ENCODE assay signal across 31 cellular contexts in genomic region chr12:110992909-110993308, GRCh38. TPM values are rescaled to one million over a fixed set of nuclear protein-coding genes. Genes with fewer than 3 reads are reported as not detected.
A peak's percentile ranks its signal among the peaks of the same experiment; 100 is the strongest.
DNase-seq lines count a peak whose midpoint lies in the region; ATAC-seq, FAIRE-seq and TF ChIP-seq lines count a peak whose summit lies in the region.
"Had no signal": no experiment of that assay in that cellular context is flagged by ENCODE, and none has a peak within 500 bp of the region (broad histone marks: within the 10 kb centered on the region; RNA-seq: fewer than 3 reads in every experiment).

No MANE protein-coding gene starts in this region.

- no peak for TF ChIP-seq EP300 in SK-N-SH (IDR thresholded peaks at IDR 0.05; ENCODE audit: borderline replicate concordance in 1 of 2, low read depth in 1 of 2, low read length in 1 of 2)

- no peak overlapping the region for H3K9ac ChIP-seq in SK-N-SH
- H3K9ac ChIP-seq: KMS-11 had no signal

- H3F3A ChIP-seq in SK-N-SH (replicated peaks; ENCODE audit: insufficient read depth) = no peaks in the 10 kb centered on the region

- H3K9me3 ChIP-seq in SK-N-SH = no peaks in the 10 kb centered on the region
- H3K9me3 ChIP-seq: SJCRH30 had no signal

- no peak overlapping the region for H3K4me3 ChIP-seq in SK-N-SH (ENCODE audit: low read depth in 2 of 2, low read length in 1 of 2)
- H3K4me3 ChIP-seq: PC-9, SJCRH30 had no signal

- no peaks in the 10 kb centered on the region for H3K27me3 ChIP-seq in SK-N-SH (ENCODE audit: insufficient read depth)
- H3K27me3 ChIP-seq: SJCRH30 had no signal

- no peak overlapping the region for H3K4me3 Mint-ChIP-seq in glutamatergic neuron (ENCODE audit: unreplicated experiment)
- H3K4me3 Mint-ChIP-seq: CD4-positive, alpha-beta memory T cell had no signal

- no peaks in the 10 kb centered on the region for H3K79me2 ChIP-seq in SK-N-SH (ENCODE audit: insufficient read depth)

- 1% methylated on average over 4 of the region's 4 CpGs for WGBS in SK-N-SH (ENCODE audit: low lambda C conversion rate)

- H2AFZ ChIP-seq in SK-N-SH (ENCODE audit: low read depth) = no peak overlapping the region
- H2AFZ ChIP-seq: PC-9 had no signal

- no peak for ATAC-seq in SK-N-SH treated with all-trans-retinoic acid at 6 μM for 48 hours
- no peak for ATAC-seq in HG02759 (IDR thresholded peaks at IDR 0.05; ENCODE audit: unreplicated experiment)
- ATAC-seq: Right ventricle myocardium inferior had no signal

- no peak overlapping the region for H3K27ac ChIP-seq in SK-N-SH (ENCODE audit: low read depth in 2 of 2, low read length in 1 of 2)
- H3K27ac ChIP-seq: 22Rv1, KMS-11, PC-9, SJCRH30 had no signal

- H3K27ac Mint-ChIP-seq in glutamatergic neuron (ENCODE audit: unreplicated experiment) = no peak overlapping the region
- H3K27ac Mint-ChIP-seq: CD4-positive, alpha-beta memory T cell had no signal

- no peaks in the 10 kb centered on the region for H3K4me1 Mint-ChIP-seq in glutamatergic neuron (ENCODE audit: low read depth, unreplicated experiment)
- H3K4me1 Mint-ChIP-seq: CD4-positive, alpha-beta memory T cell had no signal

- H3K36me3 Mint-ChIP-seq in glutamatergic neuron (ENCODE audit: unreplicated experiment) = peaks cover 8% of the 10 kb centered on the region

- H3K4me1 ChIP-seq in SK-N-SH (ENCODE audit: control insufficient read depth in 1 of 2, insufficient read depth in 2 of 2, low read depth in 1 of 2, low read length in 1 of 2) = peaks cover 0 to 6% of the 10 kb centered on the region in 2 experiments; a peak in 1 of 4 replicates
- H3K4me1 ChIP-seq: SJCRH30 had no signal

- CTCF ChIA-PET in SK-N-SH (lab: Yijun Ruan, JAX) = interaction anchor here (0.6 to 1.9 kb wide), 2 partner anchors 10 to 15 kb away, joined by 3 to 5 read pairs; no protein-coding TSS in a partner anchor

- no peaks in the 10 kb centered on the region for H4K20me1 ChIP-seq in SK-N-SH (ENCODE audit: insufficient read depth)

- POLR2A ChIA-PET in SK-N-SH (lab: Yijun Ruan, JAX) = no interaction called here

- H3K9me2 ChIP-seq in SK-N-SH = no peaks in the 10 kb centered on the region

- no peak for TF ChIP-seq CTCF in SK-N-SH (IDR thresholded peaks at IDR 0.05)
- no peak for TF ChIP-seq CTCF in D721Med (IDR thresholded peaks at IDR 0.05; ENCODE audit: insufficient read depth, missing control alignments)
- TF ChIP-seq CTCF in glutamatergic neuron (IDR thresholded peaks at IDR 0.05; ENCODE audit: partially characterized antibody, unreplicated experiment) = no peak

- peak; percentile 11 for FAIRE-seq in D721Med (lab: Jason Lieb, UNC)
- FAIRE-seq: GM12892 had no signal

- H3K36me3 ChIP-seq in SK-N-SH (replicated peaks in 1 of 2; ENCODE audit: control insufficient read depth in 1 of 2, insufficient read depth in 2 of 2, low read length in 1 of 2) = no peaks in the 10 kb centered on the region
- H3K36me3 ChIP-seq: SJCRH30 had no signal

- peak; percentile 49 for DNase-seq in SK-N-SH
- no peak for DNase-seq in D721Med (ENCODE audit: insufficient read length, low spot score)
- DNase-seq in NCI-H526 treated with DMSO at 0.1 percent for 48 hours (lab: John Stamatoyannopoulos, UW) = peak; percentile 96
- peak; percentile 78 for DNase-seq in islet precursor cell
- DNase-seq in stimulated activated CD4-positive, alpha-beta T cell treated with anti-CD3 and anti-CD28 coated beads, Interleukin-2, amount 100 ng/mL, for 24 hours = no peak
- no peak for DNase-seq in glutamatergic neuron
- DNase-seq: Calu3; CD4-positive, alpha-beta memory T cell; DMS153; DND-41; GOT3; HCEC 1CT; NCI-H1092; NCI-H1417 treated with DMSO at 0.1 percent for 48 hours; NCI-H1694 treated with DMSO at 0.1 percent for 48 hours; NCI-H2081 treated with DMSO at 0.1 percent for 48 hours; NCI-H345; NCI-H510A treated with DMSO at 0.1 percent for 48 hours; NCI-H774; PC-9; T-helper 1 cell had no signal

- no peak for TF ChIP-seq RAD21 in SK-N-SH (IDR thresholded peaks at IDR 0.05; ENCODE audit: low read length)

- H3K27me3 Mint-ChIP-seq in glutamatergic neuron (ENCODE audit: unreplicated experiment) = no peaks in the 10 kb centered on the region

- no peak overlapping the region for H3K4me2 ChIP-seq in SK-N-SH
- H3K4me2 ChIP-seq: KMS-11, PC-9 had no signal

- peaks cover 7% of the 10 kb centered on the region for H3K9me3 Mint-ChIP-seq in glutamatergic neuron (ENCODE audit: unreplicated experiment)

TF ChIP-seq in SK-N-SH, 30 proteins besides CTCF, POLR2A, EP300 and RAD21:
- no peak for TF ChIP-seq IRF3 (IDR thresholded peaks at IDR 0.05; ENCODE audit: low read depth, low read length)
- TF ChIP-seq USF1 (IDR thresholded peaks at IDR 0.05; ENCODE audit: borderline replicate concordance, low read depth) = no peak
- TF ChIP-seq EZH2phosphoT487 (IDR thresholded peaks at IDR 0.05; ENCODE audit: borderline replicate concordance, low read depth) = no peak
- TF ChIP-seq GATA2 (CRISPR knock-in tag; IDR thresholded peaks at IDR 0.05) = peak; percentile 51; the same call in 1 of the 2 replicates
- no peak for TF ChIP-seq SMC3 (IDR thresholded peaks at IDR 0.05; ENCODE audit: low read depth, low read length)
- TF ChIP-seq POLR2AphosphoS5 (IDR thresholded peaks at IDR 0.05; ENCODE audit: low read depth, low read length) = no peak
- TF ChIP-seq MEF2A (IDR thresholded peaks at IDR 0.05; ENCODE audit: borderline replicate concordance, low read depth) = no peak
- no peak for TF ChIP-seq NFIC (IDR thresholded peaks at IDR 0.05; ENCODE audit: borderline replicate concordance)
- TF ChIP-seq USF2 (IDR thresholded peaks at IDR 0.05; ENCODE audit: borderline replicate concordance, low read depth, low read length) = no peak

TF ChIP-seq in SK-N-SH treated with all-trans-retinoic acid at 6 μM for 48 hours, 23 proteins besides CTCF, POLR2A, EP300 and RAD21:
- TF ChIP-seq CSRNP3 (CRISPR knock-in tag; IDR thresholded peaks at IDR 0.05) = no peak
- no peak for TF ChIP-seq TOX (CRISPR knock-in tag; IDR thresholded peaks at IDR 0.05; ENCODE audit: borderline replicate concordance)
- TF ChIP-seq SNAI2 (CRISPR knock-in tag; IDR thresholded peaks at IDR 0.05) = no peak
- TF ChIP-seq GLIS3 (CRISPR knock-in tag; IDR thresholded peaks at IDR 0.05) = no peak

RNA-seq across cellular contexts. Expression of gene CUX2, which starts 41.1 kb away (rescaled TPM):
- 0.07 and 0.08 TPM in 2 replicates for polyA plus RNA-seq in SK-N-SH (2012; rRNA removed)
- polyA plus RNA-seq in SK-N-SH (2012; cell fraction: cytosol; rRNA removed) = 0.14 and 0.37 TPM in 2 replicates
- 0.08 and 0.18 TPM in 2 replicates for polyA plus RNA-seq in SK-N-SH (2012; cell fraction: nucleus; rRNA removed)
- total RNA-seq in glutamatergic neuron (ENCODE audit: unreplicated experiment) = 15.2 TPM
- total RNA-seq: Calu3; CD4-positive, alpha-beta memory T cell; HT-29; PC-9; Right ventricle myocardium inferior; RPMI7951; SJCRH30 had no signal
- polyA plus RNA-seq: BJ; CD4-positive, alpha-beta memory T cell had no signal

Comparison
In these comparisons a context has a peak if more than half of its experiments do, and no peak if none do; other contexts are left out.
1. DNase-seq: peak in SK-N-SH (single experiment), NCI-H526 treated with DMSO at 0.1 percent for 48 hours (single experiment) and islet precursor cell (single experiment); none in D721Med (single experiment), stimulated activated CD4-positive, alpha-beta T cell treated with anti-CD3 and anti-CD28 coated beads, Interleukin-2, amount 100 ng/mL, for 24 hours (0 of 2) and glutamatergic neuron (single experiment).